ENCODE assay signal across 13 cellular contexts in genomic region chr2:238930216-238930615, GRCh38.
"Had no signal": no experiment of that assay in that cellular context is flagged by ENCODE, and none has a peak within 500 bp of the region (broad histone marks: within the 10 kb centered on the region; RNA-seq: fewer than 3 reads in every experiment).

No MANE protein-coding gene starts in this region.

- DNase-seq: activated CD4-positive, alpha-beta T cell treated with anti-CD3 and anti-CD28 coated beads, Interleukin-2, amount 10 ng/mL, durations not matched to agents 24 days and 14 days; activated CD8-positive, alpha-beta T cell treated with anti-CD3 and anti-CD28 coated beads, Interleukin-2, amount 10 ng/mL, durations not matched to agents 7 days and 5 days; activated naive CD4-positive, alpha-beta T cell treated with anti-CD3 and anti-CD28 coated beads for 36 hours; activated naive CD8-positive, alpha-beta T cell treated with anti-CD3 and anti-CD28 coated beads, Interleukin-2, amount 50 U/mL, for 24 hours; foreskin keratinocyte; glutamatergic neuron; mesendoderm; stimulated activated CD4-positive, alpha-beta T cell treated with anti-CD3 and anti-CD28 coated beads, Interleukin-2, amount 100 ng/mL, for 48 hours; stimulated activated naive CD8-positive, alpha-beta T cell treated with anti-CD3 and anti-CD28 coated beads, Interleukin-15, Interleukin-2, amounts not matched to agents 100 U/mL and 50 U/mL, for 24 hours; SW 1271 had no signal

- H3K27ac Mint-ChIP-seq: activated CD4-positive, alpha-beta T cell treated with anti-CD3 and anti-CD28 coated beads, Interleukin-2, amount 10 ng/mL, durations not matched to agents 24 days and 14 days; activated CD8-positive, alpha-beta T cell treated with anti-CD3 and anti-CD28 coated beads, Interleukin-2, amount 10 ng/mL, durations not matched to agents 7 days and 5 days; activated naive CD4-positive, alpha-beta T cell treated with anti-CD3 and anti-CD28 coated beads for 36 hours; activated naive CD8-positive, alpha-beta T cell treated with anti-CD3 and anti-CD28 coated beads, Interleukin-2, amount 50 U/mL, for 24 hours; activated T-helper 1 cell treated with anti-CD3 and anti-CD28 coated beads, Interleukin-12 subunit alpha, Interleukin-12 subunit beta, Interleukin-2, Interleukin-4 antibody, amounts not matched to agents 30 ng/mL and 10 ng/mL and 1 ng/mL, durations not matched to agents 14 hours and 24 hours and 36 hours; WTC11 had no signal

- H3K4me1 Mint-ChIP-seq: activated CD4-positive, alpha-beta T cell treated with anti-CD3 and anti-CD28 coated beads, Interleukin-2, amount 10 ng/mL, durations not matched to agents 24 days and 14 days; activated naive CD8-positive, alpha-beta T cell treated with anti-CD3 and anti-CD28 coated beads, Interleukin-2, amount 50 U/mL, for 24 hours; WTC11 had no signal

- H3K27ac ChIP-seq: foreskin keratinocyte, parathyroid adenoma had no signal

- H3K4me3 Mint-ChIP-seq: activated CD4-positive, alpha-beta T cell treated with anti-CD3 and anti-CD28 coated beads, Interleukin-2, amount 10 ng/mL, durations not matched to agents 24 days and 14 days; activated CD8-positive, alpha-beta T cell treated with anti-CD3 and anti-CD28 coated beads, Interleukin-2, amount 10 ng/mL, durations not matched to agents 7 days and 5 days; activated naive CD4-positive, alpha-beta T cell treated with anti-CD3 and anti-CD28 coated beads for 36 hours; activated naive CD8-positive, alpha-beta T cell treated with anti-CD3 and anti-CD28 coated beads, Interleukin-2, amount 50 U/mL, for 24 hours; activated T-helper 1 cell treated with anti-CD3 and anti-CD28 coated beads, Interleukin-12 subunit alpha, Interleukin-12 subunit beta, Interleukin-2, Interleukin-4 antibody, amounts not matched to agents 30 ng/mL and 10 ng/mL and 1 ng/mL, durations not matched to agents 14 hours and 24 hours and 36 hours; WTC11 had no signal

- H3K36me3 Mint-ChIP-seq: WTC11 had no signal

- ATAC-seq: activated CD8-positive, alpha-beta T cell treated with anti-CD3 and anti-CD28 coated beads, Interleukin-2, amount 10 ng/mL, durations not matched to agents 7 days and 5 days; activated naive CD8-positive, alpha-beta T cell treated with anti-CD3 and anti-CD28 coated beads, Interleukin-2, amount 50 U/mL, for 24 hours; foreskin keratinocyte; stimulated activated naive CD8-positive, alpha-beta T cell treated with anti-CD3 and anti-CD28 coated beads, Interleukin-15, Interleukin-2, amounts not matched to agents 100 U/mL and 50 U/mL, for 24 hours; WTC11 had no signal

- H3K9me3 Mint-ChIP-seq: activated CD4-positive, alpha-beta T cell treated with anti-CD3 and anti-CD28 coated beads, Interleukin-2, amount 10 ng/mL, durations not matched to agents 24 days and 14 days; activated naive CD4-positive, alpha-beta T cell treated with anti-CD3 and anti-CD28 coated beads for 36 hours; activated naive CD8-positive, alpha-beta T cell treated with anti-CD3 and anti-CD28 coated beads, Interleukin-2, amount 50 U/mL, for 24 hours; activated T-helper 1 cell treated with anti-CD3 and anti-CD28 coated beads, Interleukin-12 subunit alpha, Interleukin-12 subunit beta, Interleukin-2, Interleukin-4 antibody, amounts not matched to agents 30 ng/mL and 10 ng/mL and 1 ng/mL, durations not matched to agents 14 hours and 24 hours and 36 hours; WTC11 had no signal
